Comparison of ENCODE assay signal across 24 cellular contexts in genomic region chr13:99035715-99036114, GRCh38.
"Had no signal": no experiment of that assay in that cellular context is flagged by ENCODE, and none has a peak within 500 bp of the region (broad histone marks: within the 10 kb centered on the region; RNA-seq: fewer than 3 reads in every experiment).

No MANE protein-coding gene starts in this region.

- H3K4me2 ChIP-seq: hepatocyte had no signal

- H3K27me3 ChIP-seq: dorsolateral prefrontal cortex, esophagus muscularis mucosa, foreskin keratinocyte, gastroesophageal sphincter, hepatocyte had no signal

- H3K27ac Mint-ChIP-seq: effector memory CD8-positive, alpha-beta T cell; endodermal cell; immature natural killer cell; memory B cell had no signal

- H3K9me3 ChIP-seq: left lung, lower lobe of right lung had no signal

- H3K27ac ChIP-seq: coronary artery, dorsolateral prefrontal cortex, esophagus muscularis mucosa, foreskin keratinocyte, gastroesophageal sphincter, heart left ventricle, hepatocyte, left lung, lower lobe of right lung had no signal

- DNase-seq: dermis blood vessel endothelial cell; dorsolateral prefrontal cortex; effector CD8-positive, alpha-beta T cell; effector memory CD8-positive, alpha-beta T cell; endodermal cell; foreskin keratinocyte; heart left ventricle; hypothalamus; immature natural killer cell; islet precursor cell; kidney; kidney glomerular epithelial cell; left lung; left ventricle myocardium superior; lower lobe of right lung; mammary epithelial cell; mesendoderm; midbrain; naive thymus-derived CD8-positive, alpha-beta T cell had no signal

- H3K79me2 ChIP-seq: hepatocyte had no signal

- H3K27me3 Mint-ChIP-seq: effector memory CD8-positive, alpha-beta T cell; memory B cell had no signal

- ATAC-seq: effector memory CD8-positive, alpha-beta T cell; foreskin keratinocyte; gastroesophageal sphincter; heart left ventricle; left lung; left ventricle myocardium superior; lower lobe of right lung; naive thymus-derived CD8-positive, alpha-beta T cell had no signal

- H3K36me3 ChIP-seq: esophagus muscularis mucosa, gastroesophageal sphincter, left lung, lower lobe of right lung had no signal

- H2AFZ ChIP-seq: hepatocyte had no signal

- H3K4me3 ChIP-seq: coronary artery, dorsolateral prefrontal cortex, esophagus muscularis mucosa, gastroesophageal sphincter, heart left ventricle, hepatocyte, left lung, lower lobe of right lung had no signal

- H3K9me3 Mint-ChIP-seq: effector memory CD8-positive, alpha-beta T cell; endodermal cell; immature natural killer cell; naive thymus-derived CD8-positive, alpha-beta T cell had no signal

- H3K4me3 Mint-ChIP-seq: effector memory CD8-positive, alpha-beta T cell; endodermal cell; immature natural killer cell; memory B cell; naive thymus-derived CD8-positive, alpha-beta T cell had no signal
